14 cellular contexts compared by ENCODE assay signal in genomic region chr13:46629811-46630413, GRCh38.
DNase-seq lines count a peak whose midpoint lies in the region; ATAC-seq and TF ChIP-seq lines count a peak whose summit lies in the region.
"Had no signal": no experiment of that assay in that cellular context is flagged by ENCODE, and none has a peak within 500 bp of the region (broad histone marks: within the 10 kb centered on the region; RNA-seq: fewer than 3 reads in every experiment).

No MANE protein-coding gene starts in this region.

- no peaks in the 10 kb centered on the region for H3K36me3 ChIP-seq in endodermal cell (ENCODE audit: control insufficient read depth, insufficient read depth, low read length)
- H3K36me3 ChIP-seq: gastrocnemius medialis, tibial nerve had no signal

- H3K9me3 Mint-ChIP-seq in mesothelial cell of epicardium (no peaks in the 10 kb centered on the region), endodermal cell (no peaks in the 10 kb centered on the region)

- no peak overlapping the region for H3K9ac ChIP-seq in endodermal cell (ENCODE audit: extremely low read depth, low read length, poor library complexity, severe bottlenecking)

- H3K27ac Mint-ChIP-seq in mesothelial cell of epicardium (peak overlapping the region; percentile 73), endodermal cell (no peak overlapping the region)

- no peak overlapping the region for H3K4me3 ChIP-seq in endodermal cell (ENCODE audit: low read length)
- H3K4me3 ChIP-seq: gastrocnemius medialis, psoas muscle, tibial nerve had no signal

- H3K4me3 Mint-ChIP-seq in mesothelial cell of epicardium: no peak overlapping the region
- H3K4me3 Mint-ChIP-seq in endodermal cell: no peak overlapping the region
- H3K4me3 Mint-ChIP-seq: activated naive CD8-positive, alpha-beta T cell had no signal

- DNase-seq in Ammon's horn (ENCODE audit: low spot score) (peak; percentile 31), DMS 273 (lab: John Stamatoyannopoulos, UW; ENCODE audit: unreplicated experiment) (peak; percentile 59), mesothelial cell of epicardium (ENCODE audit: low spot score in 2 of 2, unreplicated experiment in 2 of 2) (no peak), cortex of kidney (lab: John Stamatoyannopoulos, UW) (no peak), endodermal cell (no peak), NCI-H1105 (lab: John Stamatoyannopoulos, UW) (no peak)
- DNase-seq: gastrocnemius medialis, NCI-H146, NCI-H748 treated with DMSO at 0.1 percent for 48 hours, psoas muscle had no signal

- H3K36me3 Mint-ChIP-seq in mesothelial cell of epicardium: no peaks in the 10 kb centered on the region
- no peaks in the 10 kb centered on the region for H3K36me3 Mint-ChIP-seq in endodermal cell (ENCODE audit: low read depth)

- no peak overlapping the region for H3K27ac ChIP-seq in endodermal cell (ENCODE audit: low read depth, low read length)
- H3K27ac ChIP-seq: psoas muscle had no signal

- H3K4me1 Mint-ChIP-seq in mesothelial cell of epicardium (peaks cover 50% of the 10 kb centered on the region), endodermal cell (peaks cover 24% of the 10 kb centered on the region)

- H3K4me1 ChIP-seq in endodermal cell (ENCODE audit: control insufficient read depth, insufficient read depth, low read length): peaks cover 7% of the 10 kb centered on the region

- TF ChIP-seq CTCF in mesothelial cell of epicardium (IDR thresholded peaks at IDR 0.05; ENCODE audit: unreplicated experiment) (no peak), endodermal cell (conservative IDR thresholded peaks at IDR 0.05) (no peak)

- no peaks in the 10 kb centered on the region for H3K9me3 ChIP-seq in endodermal cell (ENCODE audit: control insufficient read depth, low read length)
- H3K9me3 ChIP-seq: gastrocnemius medialis, psoas muscle, tibial nerve had no signal

- H3K27me3 ChIP-seq in endodermal cell (ENCODE audit: control insufficient read depth, insufficient read depth, low read length, poor library complexity, severe bottlenecking): peaks cover 30% of the 10 kb centered on the region
- H3K27me3 ChIP-seq: gastrocnemius medialis, tibial nerve had no signal

- no peak; the same call in 2 of the 3 replicates for ATAC-seq in SK-N-SH treated with all-trans-retinoic acid at 6 μM for 48 hours
- ATAC-seq in GM21526 (IDR thresholded peaks at IDR 0.05; ENCODE audit: low FRiP score, unreplicated experiment): no peak
- ATAC-seq: gastrocnemius medialis, psoas muscle had no signal

- H3K27me3 Mint-ChIP-seq in mesothelial cell of epicardium (ENCODE audit: low read depth) (no peaks in the 10 kb centered on the region), endodermal cell (ENCODE audit: insufficient read depth) (peaks cover 36% of the 10 kb centered on the region)
- H3K27me3 Mint-ChIP-seq: activated naive CD8-positive, alpha-beta T cell had no signal

- no CpG with 5 or more reads among the region's 1 CpG for WGBS in endodermal cell (ENCODE audit: insufficient coverage in 1 of 2, insufficient read length in 1 of 2), 2 experiments

TF ChIP-seq in SK-N-SH treated with all-trans-retinoic acid at 6 μM for 48 hours, 23 proteins besides CTCF, POLR2A, EP300 and RAD21:
- TF ChIP-seq PATZ1 (CRISPR knock-in tag; IDR thresholded peaks at IDR 0.05; ENCODE audit: borderline replicate concordance) (no peak), SNAI2 (CRISPR knock-in tag; IDR thresholded peaks at IDR 0.05) (no peak), CSRNP3 (CRISPR knock-in tag; IDR thresholded peaks at IDR 0.05) (no peak), GLIS3 (CRISPR knock-in tag; IDR thresholded peaks at IDR 0.05) (no peak), TCF4 (CRISPR knock-in tag; IDR thresholded peaks at IDR 0.05; ENCODE audit: borderline replicate concordance) (peak; percentile 71; the same call in 1 of the 2 replicates), TSHZ2 (CRISPR knock-in tag; IDR thresholded peaks at IDR 0.05) (peak; percentile 74; the same call in 1 of the 2 replicates)
TF ChIP-seq in SK-N-SH treated with all-trans-retinoic acid at 6 μM for 48 hours: peak in this region for 2.

Comparison
In these comparisons a context has a peak if more than half of its experiments do, and no peak if none do; other contexts are left out.
1. DNase-seq: peak in Ammon's horn (single experiment) and DMS 273 (single experiment); none in mesothelial cell of epicardium (0 of 2), cortex of kidney (single experiment), endodermal cell (single experiment) and NCI-H1105 (single experiment).